Comparison of ENCODE assay signal across 20 cellular contexts in genomic region chr6:163342571-163343539, GRCh38.
DNase-seq lines count a peak whose midpoint lies in the region; ATAC-seq and TF ChIP-seq lines count a peak whose summit lies in the region.
"Had no signal": no experiment of that assay in that cellular context is flagged by ENCODE, and none has a peak within 500 bp of the region (broad histone marks: within the 10 kb centered on the region; RNA-seq: fewer than 3 reads in every experiment).

No MANE protein-coding gene starts in this region.

- TF ChIP-seq CTCF in CD4-positive, alpha-beta T cell (IDR thresholded peaks at IDR 0.05) = no peak

- no peak overlapping the region for H2AK5ac ChIP-seq in mesenchymal stem cell (ENCODE audit: low read length, severe bottlenecking)

- peak overlapping the region; percentile 75 for H3K27ac ChIP-seq in angular gyrus (ENCODE audit: low read depth, low read length)
- peak overlapping the region; percentile 75 for H3K27ac ChIP-seq in caudate nucleus (ENCODE audit: low read depth, low read length)
- no peak overlapping the region for H3K27ac ChIP-seq in mesenchymal stem cell (ENCODE audit: low read length, poor library complexity, severe bottlenecking)
- peak overlapping the region; percentile 74 for H3K27ac ChIP-seq in skeletal muscle tissue (ENCODE audit: low read depth, low read length)
- H3K27ac ChIP-seq in CD4-positive, alpha-beta T cell (ENCODE audit: low read depth, low read length) = no peak overlapping the region
- H3K27ac ChIP-seq: GM23248, HL-60, KMS-11 had no signal

- H3K4me1 Mint-ChIP-seq in CD4-positive, alpha-beta T cell (ENCODE audit: low read depth) = no peaks in the 10 kb centered on the region
- H3K4me1 Mint-ChIP-seq: CD4-positive, CD25-positive, alpha-beta regulatory T cell had no signal

- H3K27ac Mint-ChIP-seq in CD4-positive, alpha-beta T cell = no peak overlapping the region

- H3K4me3 ChIP-seq in mesenchymal stem cell (ENCODE audit: insufficient read depth in 1 of 2, low read depth in 1 of 2, low read length in 2 of 2) = no peak overlapping the region
- H3K4me3 ChIP-seq in skeletal muscle tissue (ENCODE audit: low read length in 3 of 3) = no peak overlapping the region
- H3K4me3 ChIP-seq: GM23248 had no signal

- H3K14ac ChIP-seq in mesenchymal stem cell (ENCODE audit: low read length in 2 of 2) = no peak overlapping the region

- intact Hi-C loops in CD4-positive, alpha-beta T cell (cut with DNase I, micrococcal nuclease) = no loop called here

- no peak overlapping the region for H3K9ac ChIP-seq in mesenchymal stem cell (ENCODE audit: low read length)
- no peak overlapping the region for H3K9ac ChIP-seq in skeletal muscle tissue (ENCODE audit: low read depth in 1 of 3, low read length in 3 of 3)
- H3K9ac ChIP-seq: GM23248, KMS-11 had no signal

- no peaks in the 10 kb centered on the region for H3K79me1 ChIP-seq in mesenchymal stem cell (replicated peaks; ENCODE audit: low read length, poor library complexity, severe bottlenecking)

- no peaks in the 10 kb centered on the region for H3K9me3 Mint-ChIP-seq in CD4-positive, alpha-beta T cell
- H3K9me3 Mint-ChIP-seq: CD4-positive, CD25-positive, alpha-beta regulatory T cell; H9 had no signal

- H2AFZ ChIP-seq in mesenchymal stem cell (ENCODE audit: low read depth, low read length) = no peak overlapping the region
- H2AFZ ChIP-seq: GM23248 had no signal

- no peak for ATAC-seq in CD4-positive, alpha-beta T cell (ENCODE audit: poor library complexity)
- ATAC-seq in GM18858 (IDR thresholded peaks at IDR 0.05; ENCODE audit: unreplicated experiment) = no peak

- no peak overlapping the region for H3K23ac ChIP-seq in mesenchymal stem cell (ENCODE audit: low read length in 2 of 2)

- no peak overlapping the region for H3K4me3 Mint-ChIP-seq in CD4-positive, alpha-beta T cell
- H3K4me3 Mint-ChIP-seq: CD4-positive, CD25-positive, alpha-beta regulatory T cell; H9 had no signal

- 81% methylated on average over 23 of the region's 24 CpGs for WGBS in mesenchymal stem cell

- H3K18ac ChIP-seq in mesenchymal stem cell (ENCODE audit: low read depth in 1 of 2, low read length in 2 of 2) = no peak overlapping the region

- CTCF ChIA-PET in CD4-positive, alpha-beta T cell (lab: Charles Lee) = no interaction called here

- no peak overlapping the region for H2BK12ac ChIP-seq in mesenchymal stem cell (ENCODE audit: low read length in 2 of 2)

- H3K4ac ChIP-seq in mesenchymal stem cell (ENCODE audit: low read depth in 1 of 2, low read length in 2 of 2) = no peak overlapping the region

- H3K4me1 ChIP-seq in mesenchymal stem cell (ENCODE audit: control insufficient read depth, insufficient read depth, low read depth, low read length) = peaks cover 7% of the 10 kb centered on the region
- H3K4me1 ChIP-seq in skeletal muscle tissue (ENCODE audit: control insufficient read depth in 3 of 3, insufficient read depth in 3 of 3, low read length in 3 of 3) = peaks cover 44 to 72% (median 66%) of the 10 kb centered on the region in 3 donors

- H3K4me2 ChIP-seq in mesenchymal stem cell (ENCODE audit: low read length, poor library complexity, severe bottlenecking) = no peak overlapping the region
- H3K4me2 ChIP-seq: KMS-11 had no signal

- H3K27me3 ChIP-seq in mesenchymal stem cell (ENCODE audit: control insufficient read depth in 1 of 2, insufficient read depth in 1 of 2, low read length in 2 of 2) (no peaks in the 10 kb centered on the region), skeletal muscle tissue (ENCODE audit: control insufficient read depth in 3 of 3, insufficient read depth in 3 of 3, low read length in 3 of 3) (no peaks in the 10 kb centered on the region)
- no peaks in the 10 kb centered on the region for H3K27me3 ChIP-seq in CD4-positive, alpha-beta T cell (ENCODE audit: control insufficient read depth, insufficient read depth, low read length)

- H4K8ac ChIP-seq in mesenchymal stem cell (ENCODE audit: low read length) = no peak overlapping the region

- H2BK5ac ChIP-seq in mesenchymal stem cell (ENCODE audit: low read depth, low read length, poor library complexity, severe bottlenecking) = no peak overlapping the region

- H3K27me3 Mint-ChIP-seq in CD4-positive, alpha-beta T cell = no peaks in the 10 kb centered on the region

- H3K36me3 Mint-ChIP-seq in CD4-positive, alpha-beta T cell (ENCODE audit: low read depth) = no peaks in the 10 kb centered on the region
- H3K36me3 Mint-ChIP-seq: CD4-positive, CD25-positive, alpha-beta regulatory T cell had no signal

- DNase-seq in caudate nucleus (lab: John Stamatoyannopoulos, UW) (no peak), mesenchymal stem cell (no peak), HuH-7.5 (ENCODE audit: low spot score) (no peak)
- no peak for DNase-seq in CD4-positive, alpha-beta T cell
- DNase-seq: CD4-positive, CD25-positive, alpha-beta regulatory T cell; COR-L47; DMS79; GM23248; H9; NCI-H1092 treated with DMSO at 0.1 percent for 48 hours; NCI-H1436 treated with DMSO at 0.1 percent for 48 hours; NCI-H2029; NCI-H345; NCI-H524 treated with DMSO at 0.1 percent for 48 hours; OCI-M1 had no signal

- no peak overlapping the region for H4K91ac ChIP-seq in mesenchymal stem cell (ENCODE audit: low read length)

- H3K9me3 ChIP-seq in mesenchymal stem cell (ENCODE audit: control insufficient read depth, low read length) (no peaks in the 10 kb centered on the region), skeletal muscle tissue (ENCODE audit: control insufficient read depth in 3 of 3, low read length in 3 of 3) (no peaks in the 10 kb centered on the region)
- no peaks in the 10 kb centered on the region for H3K9me3 ChIP-seq in CD4-positive, alpha-beta T cell (ENCODE audit: control insufficient read depth, low read length)

- H3K36me3 ChIP-seq in mesenchymal stem cell (ENCODE audit: control insufficient read depth in 1 of 2, insufficient read depth in 2 of 2, low read depth in 1 of 2, low read length in 2 of 2) (no peaks in the 10 kb centered on the region), skeletal muscle tissue (ENCODE audit: control insufficient read depth in 3 of 3, insufficient read depth in 3 of 3, low read length in 3 of 3) (peaks cover 0 to 3% (median 0%) of the 10 kb centered on the region in 3 donors)

- no peak overlapping the region for H2BK120ac ChIP-seq in mesenchymal stem cell (ENCODE audit: low read depth, low read length)

- POLR2A ChIA-PET in CD4-positive, alpha-beta T cell (lab: Charles Lee) = no interaction called here

- peak overlapping the region; percentile 34 for H2BK15ac ChIP-seq in mesenchymal stem cell (ENCODE audit: low read depth, poor library complexity, severe bottlenecking)

Comparison
In these comparisons a context has a peak if more than half of its experiments do, and no peak if none do; other contexts are left out.
1. H3K27ac ChIP-seq: peak in angular gyrus (single experiment), caudate nucleus (single experiment) and skeletal muscle tissue (single experiment); none in mesenchymal stem cell (single experiment) and CD4-positive, alpha-beta T cell (single experiment).